ENCODE assay signal across 2 cellular contexts in the genomic region with DNA sequence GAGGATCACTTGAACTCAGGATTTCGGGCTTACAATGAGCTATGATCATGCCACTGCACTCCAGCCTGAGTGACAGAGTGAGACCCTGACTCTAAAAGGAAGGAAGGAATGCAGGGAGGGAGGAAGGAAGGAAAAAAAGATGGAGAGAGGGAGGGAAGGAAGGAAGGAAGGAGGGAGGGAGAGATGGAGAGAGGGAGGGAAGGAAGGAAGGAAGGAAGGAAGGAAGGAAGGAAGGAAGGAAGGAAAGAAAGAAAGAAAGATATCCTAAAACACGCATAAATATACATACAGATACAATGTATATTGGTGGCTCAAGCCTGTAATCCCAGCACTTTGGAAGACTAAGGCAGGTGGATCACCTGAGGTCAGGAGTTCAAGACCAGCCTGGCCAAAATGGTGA. TPM values are rescaled to one million over a fixed set of nuclear protein-coding genes. Genes with fewer than 3 reads are reported as not detected.
DNase-seq lines count a peak whose midpoint lies in the region; ATAC-seq, FAIRE-seq and TF ChIP-seq lines count a peak whose summit lies in the region.
"Not testable (repeated sequence)": the region's sequence is repeated elsewhere in the genome, so short reads cannot be mapped to it uniquely, and the experiment has no call there.

No MANE protein-coding gene starts in this region.

- not testable (repeated sequence) for H3K9me3 ChIP-seq in HEK293 (ENCODE audit: control insufficient read depth, insufficient read depth, low read depth, low read length); K562 (replicated peaks; ENCODE audit: control insufficient read depth, insufficient read depth, low read depth, low read length)

- in situ Hi-C loops in K562 (cut with MboI), result not testable (repeated sequence)

- BruUV-seq in K562 (replicated peaks; lab: Mats Ljungman, UMichigan), result not testable (repeated sequence)

- CTCF ChIA-PET in HEK293 (lab: Yijun Ruan, JAX); K562 (lab: Yijun Ruan, JAX; ENCODE audit: low intra/inter-chr PET ratio): not testable (repeated sequence)

- not testable (repeated sequence) for H4K20me1 ChIP-seq in K562 (replicated peaks; ENCODE audit: control insufficient read depth, insufficient read depth, low read length)

- H3K27ac ChIP-seq in HEK293 (ENCODE audit: extremely low read depth, low read depth, low read length); K562 (ENCODE audit: extremely low read depth, low read depth, low read length): not testable (repeated sequence)

- not testable (repeated sequence) for H3K27me3 ChIP-seq in K562 (ENCODE audit: control insufficient read depth in 2 of 2, insufficient read depth in 2 of 2, low read length in 2 of 2)

- H3K4me2 ChIP-seq in K562 (ENCODE audit: insufficient read depth, low read length), result not testable (repeated sequence)

- TF ChIP-seq CTCF in HEK293 (tag by site-specific recombination; IDR thresholded peaks at IDR 0.05); K562 (IDR thresholded peaks at IDR 0.05 in 2 of 3, conservative IDR thresholded peaks at IDR 0.05 in 1 of 3; ENCODE audit: insufficient read depth in 2 of 3, low read depth in 1 of 3, low read length in 3 of 3): not testable (repeated sequence)

- 78% methylated on average over 1 of the region's 2 CpGs for WGBS in K562 (ENCODE audit: insufficient coverage, low coverage, missing lambda C conversion rate)

- DNase-seq in K562 (ENCODE audit: extremely low read depth in 1 of 4, low spot score in 3 of 4), result not testable (repeated sequence)

- TF ChIP-seq RAD21 in K562 (CRISPR knock-in tag; conservative IDR thresholded peaks at IDR 0.05 in 1 of 2, IDR thresholded peaks at IDR 0.05 in 1 of 2), result not testable (repeated sequence)

- not testable (repeated sequence) for H3K79me2 ChIP-seq in K562 (ENCODE audit: control insufficient read depth, insufficient read depth, low read length)

- H3K9me1 ChIP-seq in K562 (ENCODE audit: control insufficient read depth, insufficient read depth, low read length), result not testable (repeated sequence)

- not testable (repeated sequence) for H3K36me3 ChIP-seq in HEK293 (ENCODE audit: control insufficient read depth in 2 of 2, insufficient read depth in 1 of 2, low read length in 2 of 2); K562 (ENCODE audit: control insufficient read depth, insufficient read depth, low read length)

- not testable (repeated sequence) for H3K4me3 ChIP-seq in HEK293 (ENCODE audit: low read depth, low read length); K562

- POLR2A ChIA-PET in HEK293 (lab: Yijun Ruan, JAX); K562 (lab: Yijun Ruan, JAX): not testable (repeated sequence)

- not testable (repeated sequence) for TF ChIP-seq EP300 in K562 (IDR thresholded peaks at IDR 0.05; ENCODE audit: low read length)

- intact Hi-C loops in K562 (cut with micrococcal nuclease), result not testable (repeated sequence)

- H3K4me1 ChIP-seq in HEK293 (ENCODE audit: control insufficient read depth, insufficient read depth, low read length); K562 (replicated peaks in 1 of 2; ENCODE audit: control insufficient read depth in 2 of 2, insufficient read depth in 2 of 2, low read length in 2 of 2): not testable (repeated sequence)

- not testable (repeated sequence) for FAIRE-seq in K562 (lab: Jason Lieb, UNC)

- not testable (repeated sequence) for H2AFZ ChIP-seq in K562 (ENCODE audit: low read depth, low read length)

- H3K9ac ChIP-seq in K562 (ENCODE audit: insufficient read depth in 1 of 2, low read depth in 2 of 2, low read length in 2 of 2), result not testable (repeated sequence)

- not testable (repeated sequence) for TF ChIP-seq POLR2A in K562 (conservative IDR thresholded peaks at IDR 0.05)

- ATAC-seq in K562, result not testable (repeated sequence)

TF ChIP-seq in HEK293, 187 proteins besides CTCF, POLR2A, EP300 and RAD21:
- peak; percentile 95 for TF ChIP-seq ZNF366 (tag by site-specific recombination; conservative IDR thresholded peaks at IDR 0.05)

TF ChIP-seq in K562, 482 proteins besides CTCF, POLR2A, EP300 and RAD21:
- TF ChIP-seq KDM1A (IDR thresholded peaks at IDR 0.05), result peak; percentile 10 to 21; a peak in 1 of 4 replicates

RNA-seq across cellular contexts. Expression of a gene that starts 5.3 kb away (rescaled TPM):
- total RNA-seq in K562 (2011; cell fraction: chromatin; rRNA removed; ENCODE audit: low replicate concordance), result 77.7 and 94.9 TPM in 2 replicates
- 52.8 and 62.7 TPM in 2 replicates for total RNA-seq in K562 (2011; cell fraction: nucleolus; rRNA removed)
- 67.3 and 69.7 TPM in 2 replicates for total RNA-seq in K562 (2011; cell fraction: nucleoplasm; rRNA removed)
- 85.1 and 105 TPM in 2 replicates for total RNA-seq in K562 (2014; rRNA removed)
- total RNA-seq in K562 (2014; rRNA removed; fragmentation: Illumina TruSeq; extraction: Trizol), result 141 and 163 TPM in 2 replicates
- 133 and 143 TPM in 2 replicates for total RNA-seq in K562 (2015; rRNA removed; fragmentation: Illumina TruSeq; extraction: Trizol)
- total RNA-seq in K562 (2021), result 81.1 and 84.5 TPM in 2 replicates
- 71.9 and 77.3 TPM in 2 replicates for polyA plus RNA-seq in K562 (2011; rRNA removed)
- 20.9 and 27.8 TPM in 2 replicates for polyA plus RNA-seq in K562 (2011; cell fraction: cytosol; rRNA removed)
- polyA plus RNA-seq in K562 (2011; cell fraction: nucleus; rRNA removed), result 34.0 and 45.2 TPM in 2 replicates
- 65.0 and 79.3 TPM in 2 replicates for polyA plus RNA-seq in K562 (2012)
- 104 and 115 TPM in 2 replicates for polyA plus RNA-seq in K562 (2014; fragmentation: Illumina TruSeq; extraction: Trizol)
- polyA plus RNA-seq in K562 (2014; fragmentation: Nextera tagmentation; extraction: Ambion mirVana), result 100 to 1,000 TPM in 1 of 2 experiments, 10 to 100 TPM in 1; 58.7 to 106 TPM
- 83.3 and 88.5 TPM in 2 replicates for polyA plus RNA-seq in K562 (2014; rRNA removed)
- 156 and 157 TPM in 2 replicates for polyA minus RNA-seq in K562 (2011; rRNA and poly(A)+ RNA removed)
- polyA minus RNA-seq in K562 (2011; cell fraction: cytosol; rRNA and poly(A)+ RNA removed), result 39.6 and 51.8 TPM in 2 replicates
- 56.7 and 88.5 TPM in 2 replicates for polyA minus RNA-seq in K562 (2011; cell fraction: nucleus; rRNA and poly(A)+ RNA removed)

RNA-seq across cellular contexts. Expression of a gene that starts 41.9 kb away (rescaled TPM):
- total RNA-seq in K562 (2011; cell fraction: chromatin; rRNA removed; ENCODE audit: low replicate concordance), result 331 and 344 TPM in 2 replicates
- 339 and 368 TPM in 2 replicates for total RNA-seq in K562 (2011; cell fraction: nucleolus; rRNA removed)
- total RNA-seq in K562 (2011; cell fraction: nucleoplasm; rRNA removed), result 601 and 1,012 TPM in 2 replicates
- total RNA-seq in K562 (2014; rRNA removed) (1,654 and 1,685 TPM in 2 replicates), K562 (2014; rRNA removed; fragmentation: Illumina TruSeq; extraction: Trizol) (3,037 and 3,271 TPM in 2 replicates), K562 (2015; rRNA removed; fragmentation: Illumina TruSeq; extraction: Trizol) (2,063 and 2,242 TPM in 2 replicates), K562 (2021) (1,392 and 1,538 TPM in 2 replicates)
- polyA plus RNA-seq in K562 (2011; rRNA removed) (3,088 and 3,282 TPM in 2 replicates), K562 (2014; fragmentation: Illumina TruSeq; extraction: Trizol) (1,383 and 1,726 TPM in 2 replicates), K562 (2014; fragmentation: Nextera tagmentation; extraction: Ambion mirVana) (1,000 to 10,000 TPM; 2,423 to 2,945 TPM), K562 (2014; rRNA removed) (2,195 and 2,258 TPM in 2 replicates)
- polyA plus RNA-seq in K562 (2011; cell fraction: cytosol; rRNA removed), result 748 and 1,744 TPM in 2 replicates
- 371 and 883 TPM in 2 replicates for polyA plus RNA-seq in K562 (2011; cell fraction: nucleus; rRNA removed)
- polyA plus RNA-seq in K562 (2012), result 2,166 and 2,345 TPM in 2 replicates
- 1,049 and 1,123 TPM in 2 replicates for polyA minus RNA-seq in K562 (2011; rRNA and poly(A)+ RNA removed)
- polyA minus RNA-seq in K562 (2011; cell fraction: cytosol; rRNA and poly(A)+ RNA removed), result 396 and 500 TPM in 2 replicates
- 165 and 328 TPM in 2 replicates for polyA minus RNA-seq in K562 (2011; cell fraction: nucleus; rRNA and poly(A)+ RNA removed)

RNA-seq across cellular contexts. Expression of a gene that starts 42.3 kb away (rescaled TPM):
- 28.4 and 58.9 TPM in 2 replicates for total RNA-seq in K562 (2011; cell fraction: chromatin; rRNA removed; ENCODE audit: low replicate concordance)
- 14.8 and 18.8 TPM in 2 replicates for total RNA-seq in K562 (2011; cell fraction: nucleolus; rRNA removed)
- total RNA-seq in K562 (2011; cell fraction: nucleoplasm; rRNA removed), result 26.7 and 42.7 TPM in 2 replicates
- total RNA-seq in K562 (2014; rRNA removed), result 6.5 and 8.5 TPM in 2 replicates
- 14.3 and 14.5 TPM in 2 replicates for total RNA-seq in K562 (2014; rRNA removed; fragmentation: Illumina TruSeq; extraction: Trizol)
- 9.0 and 11.0 TPM in 2 replicates for total RNA-seq in K562 (2015; rRNA removed; fragmentation: Illumina TruSeq; extraction: Trizol)
- total RNA-seq in K562 (2021), result 6.1 and 8.6 TPM in 2 replicates
- 11.7 and 13.3 TPM in 2 replicates for polyA plus RNA-seq in K562 (2011; rRNA removed)
- polyA plus RNA-seq in K562 (2011; cell fraction: cytosol; rRNA removed), result 0.79 and 3.4 TPM in 2 replicates
- polyA plus RNA-seq in K562 (2011; cell fraction: nucleus; rRNA removed), result 15.8 and 17.1 TPM in 2 replicates
- 5.0 and 10.8 TPM in 2 replicates for polyA plus RNA-seq in K562 (2012)
- 5.1 and 5.9 TPM in 2 replicates for polyA plus RNA-seq in K562 (2014; fragmentation: Illumina TruSeq; extraction: Trizol)
- polyA plus RNA-seq in K562 (2014; fragmentation: Nextera tagmentation; extraction: Ambion mirVana), result 1 to 10 TPM; 3.7 to 4.6 TPM
- 10.4 and 12.9 TPM in 2 replicates for polyA plus RNA-seq in K562 (2014; rRNA removed)
- 13.6 and 19.5 TPM in 2 replicates for polyA minus RNA-seq in K562 (2011; rRNA and poly(A)+ RNA removed)
- polyA minus RNA-seq in K562 (2011; cell fraction: cytosol; rRNA and poly(A)+ RNA removed), result 3.7 and 5.2 TPM in 2 replicates
- 16.2 and 28.9 TPM in 2 replicates for polyA minus RNA-seq in K562 (2011; cell fraction: nucleus; rRNA and poly(A)+ RNA removed)
